Comparison of ENCODE assay signal across 8 cellular contexts in genomic region chr19:18520848-18521691, GRCh38. TPM values are rescaled to one million over a fixed set of nuclear protein-coding genes. Genes with fewer than 3 reads are reported as not detected.
DNase-seq lines count a peak whose midpoint lies in the region; ATAC-seq, FAIRE-seq and TF ChIP-seq lines count a peak whose summit lies in the region.

No MANE protein-coding gene starts in this region.

- H3K36me3 ChIP-seq in OCI-LY1 (ENCODE audit: insufficient read depth, low read length), result peaks cover 4% of the 10 kb centered on the region
- H3K36me3 ChIP-seq in body of pancreas (replicated peaks in 1 of 2; ENCODE audit: insufficient read depth in 1 of 2, low read depth in 2 of 2), result no peaks in the 10 kb centered on the region

- FAIRE-seq in GM12892 (lab: Jason Lieb, UNC), result peak; percentile 42

- no peaks in the 10 kb centered on the region for H3K9me2 ChIP-seq in OCI-LY1 (ENCODE audit: low read depth, low read length)

- peaks cover 20% of the 10 kb centered on the region for H3K79me2 ChIP-seq in OCI-LY1 (ENCODE audit: insufficient read depth, low read length)

- DNase-seq in GM12892 (ENCODE audit: insufficient read length) (no peak), body of pancreas (peak in 3 of 4 donors; percentile 40 to 47 (median 41)), left colon (peak; percentile 63), NOMO-1 treated with DMSO at 0.1 percent for 48 hours (lab: John Stamatoyannopoulos, UW; ENCODE audit: unreplicated experiment) (no peak), DMS79 (lab: John Stamatoyannopoulos, UW) (no peak)

- no peak for TF ChIP-seq POLR2A in GM12892 (IDR thresholded peaks at IDR 0.05; ENCODE audit: low read depth, low read length)
- no peak for TF ChIP-seq POLR2A in body of pancreas (IDR thresholded peaks at IDR 0.05)

- H3F3A ChIP-seq in OCI-LY1 (ENCODE audit: insufficient read depth, low read length), result no peaks in the 10 kb centered on the region

- H3K27ac ChIP-seq in OCI-LY1 (ENCODE audit: low read depth, low read length, poor library complexity, severe bottlenecking) (peak overlapping the region; percentile 49), body of pancreas (peak overlapping the region; percentile 94 to 98 (median 94))

- H3K9ac ChIP-seq in OCI-LY1 (ENCODE audit: low read length), result peak overlapping the region; percentile 81

- H3K4me2 ChIP-seq in OCI-LY1 (ENCODE audit: low read length), result peak overlapping the region; percentile 87

- H3K36me3 Mint-ChIP-seq in stimulated activated naive CD8-positive, alpha-beta T cell treated with anti-CD3 and anti-CD28 coated beads, Interleukin-15, Interleukin-2, amounts not matched to agents 100 ng/mL and 50 ng/mL, for 24 hours (ENCODE audit: low read depth), result no peaks in the 10 kb centered on the region

- TF ChIP-seq CTCF in OCI-LY1 (IDR thresholded peaks at IDR 0.05; ENCODE audit: low read length), result no peak
- TF ChIP-seq CTCF in body of pancreas (IDR thresholded peaks at IDR 0.05), result peak in 1 of 7 experiments; percentile 3

- H3K9me3 Mint-ChIP-seq in stimulated activated naive CD8-positive, alpha-beta T cell treated with anti-CD3 and anti-CD28 coated beads, Interleukin-15, Interleukin-2, amounts not matched to agents 100 ng/mL and 50 ng/mL, for 24 hours, result no peaks in the 10 kb centered on the region

- ATAC-seq in body of pancreas (no peak), left colon (no peak), GM18511 (IDR thresholded peaks at IDR 0.05; ENCODE audit: unreplicated experiment) (no peak)

- H3K27me3 Mint-ChIP-seq in stimulated activated naive CD8-positive, alpha-beta T cell treated with anti-CD3 and anti-CD28 coated beads, Interleukin-15, Interleukin-2, amounts not matched to agents 100 ng/mL and 50 ng/mL, for 24 hours, result no peaks in the 10 kb centered on the region

- no peaks in the 10 kb centered on the region for H4K20me1 ChIP-seq in OCI-LY1 (ENCODE audit: insufficient read depth, low read length)

- H3K4me3 ChIP-seq in OCI-LY1 (ENCODE audit: low read depth, low read length, poor library complexity, severe bottlenecking) (peak overlapping the region; percentile 89), body of pancreas (peak overlapping the region; percentile 71 to 92)

- intact Hi-C loops in body of pancreas (cut with DNase I), result no loop called here
- intact Hi-C loops in left colon (cut with DNase I, micrococcal nuclease), result no loop called here

- peaks cover 23% of the 10 kb centered on the region for H3K4me1 Mint-ChIP-seq in stimulated activated naive CD8-positive, alpha-beta T cell treated with anti-CD3 and anti-CD28 coated beads, Interleukin-15, Interleukin-2, amounts not matched to agents 100 ng/mL and 50 ng/mL, for 24 hours (ENCODE audit: low read depth)

- H3K4me3 Mint-ChIP-seq in stimulated activated naive CD8-positive, alpha-beta T cell treated with anti-CD3 and anti-CD28 coated beads, Interleukin-15, Interleukin-2, amounts not matched to agents 100 ng/mL and 50 ng/mL, for 24 hours, result peak overlapping the region; percentile 93

- no peaks in the 10 kb centered on the region for H3K27me3 ChIP-seq in OCI-LY1 (ENCODE audit: insufficient read depth, low read length)
- no peaks in the 10 kb centered on the region for H3K27me3 ChIP-seq in body of pancreas

- H3K27ac Mint-ChIP-seq in stimulated activated naive CD8-positive, alpha-beta T cell treated with anti-CD3 and anti-CD28 coated beads, Interleukin-15, Interleukin-2, amounts not matched to agents 100 ng/mL and 50 ng/mL, for 24 hours, result peak overlapping the region; percentile 87

- no peak overlapping the region for H2AFZ ChIP-seq in OCI-LY1 (ENCODE audit: low read length)

- WGBS in body of pancreas, 2 donors, result 0% methylated on average over 6 to 41 of the region's 41 CpGs

- H3K4me1 ChIP-seq in OCI-LY1 (ENCODE audit: insufficient read depth, low read length, severe bottlenecking), result peaks cover 28% of the 10 kb centered on the region
- peaks cover 38% of the 10 kb centered on the region for H3K4me1 ChIP-seq in body of pancreas

- no peaks in the 10 kb centered on the region for H3K9me3 ChIP-seq in OCI-LY1 (ENCODE audit: low read length)
- no peaks in the 10 kb centered on the region for H3K9me3 ChIP-seq in body of pancreas

RNA-seq across cellular contexts. Expression of gene ELL, which starts 0.8 kb away (rescaled TPM):
- 5.1 TPM for polyA plus RNA-seq in GM12892 (2012; ENCODE audit: missing spikeins)
- total RNA-seq in body of pancreas (10 to 100 TPM; 12.5 to 14.2 TPM), left colon (10 to 100 TPM; 18.1 to 19.1 TPM)

RNA-seq across cellular contexts. Expression of gene FKBP8, which starts 22.3 kb away (rescaled TPM):
- 80.5 TPM for polyA plus RNA-seq in GM12892 (2012; ENCODE audit: missing spikeins)
- total RNA-seq in body of pancreas (100 to 1,000 TPM; 235 to 247 TPM), left colon (100 to 1,000 TPM; 174 to 197 TPM)

RNA-seq across cellular contexts. Expression of gene KXD1, which starts 36.6 kb away (rescaled TPM):
- 98.8 TPM for polyA plus RNA-seq in GM12892 (2012; ENCODE audit: missing spikeins)
- total RNA-seq in body of pancreas (10 to 100 TPM; 62.6 to 71.1 TPM), left colon (10 to 100 TPM; 63.7 to 72.4 TPM)

RNA-seq across cellular contexts. Expression of gene UBA52, which starts 50.6 kb away (rescaled TPM):
- polyA plus RNA-seq in GM12892 (2012; ENCODE audit: missing spikeins), result 2,400 TPM
- total RNA-seq in body of pancreas (100 to 1,000 TPM; 242 to 358 TPM), left colon (100 to 1,000 TPM; 798 to 822 TPM)

Comparison
In these comparisons a context has a peak if more than half of its experiments do, and no peak if none do; other contexts are left out.
1. DNase-seq: peak in body of pancreas (3 of 4) and left colon (2 of 2); none in GM12892 (single experiment), NOMO-1 treated with DMSO at 0.1 percent for 48 hours (single experiment) and DMS79 (single experiment).